ENCODE assay signal across 5 cellular contexts in genomic region chr5:21168557-21168956, GRCh38.
"Had no signal": no experiment of that assay in that cellular context is flagged by ENCODE, and none has a peak within 500 bp of the region (broad histone marks: within the 10 kb centered on the region; RNA-seq: fewer than 3 reads in every experiment).

No MANE protein-coding gene starts in this region.

- H3K4me3 Mint-ChIP-seq: IgD-negative memory B cell had no signal

- ATAC-seq: HepG2, K562 had no signal

- H3K27ac Mint-ChIP-seq: IgD-negative memory B cell had no signal

- H3K36me3 Mint-ChIP-seq: IgD-negative memory B cell had no signal

- H3K27me3 Mint-ChIP-seq: IgD-negative memory B cell had no signal

- H3K4me3 ChIP-seq: K562 had no signal

- H3K27ac ChIP-seq: HL-60 had no signal

- H3K4me1 Mint-ChIP-seq: IgD-negative memory B cell had no signal

- DNase-seq: IMR-90 had no signal
